8 cellular contexts compared by ENCODE assay signal in genomic region chr10:14648936-14649335, GRCh38.
DNase-seq lines count a peak whose midpoint lies in the region; ATAC-seq and TF ChIP-seq lines count a peak whose summit lies in the region.

No MANE protein-coding gene starts in this region.

- intact Hi-C loops in Right ventricle myocardium superior (cut with DNase I) (no loop called here), upper lobe of right lung (cut with DNase I) (no loop called here), sciatic nerve (cut with DNase I) (no loop called here)

- no peaks in the 10 kb centered on the region for H3K9me3 ChIP-seq in cardiac muscle cell (ENCODE audit: low read depth)
- no peaks in the 10 kb centered on the region for H3K9me3 ChIP-seq in upper lobe of right lung

- H3K36me3 ChIP-seq in cardiac muscle cell, result no peaks in the 10 kb centered on the region
- no peaks in the 10 kb centered on the region for H3K36me3 ChIP-seq in upper lobe of right lung

- peak overlapping the region; percentile 80 for H3K4me3 Mint-ChIP-seq in activated naive CD8-positive, alpha-beta T cell
- no peak overlapping the region for H3K4me3 Mint-ChIP-seq in mesothelial cell of epicardium

- ATAC-seq in Right ventricle myocardium superior (ENCODE audit: poor library complexity) (no peak), upper lobe of right lung (no peak), sciatic nerve (no peak)

- H3K9me3 Mint-ChIP-seq in activated naive CD8-positive, alpha-beta T cell (ENCODE audit: low read depth), result no peaks in the 10 kb centered on the region
- no peaks in the 10 kb centered on the region for H3K9me3 Mint-ChIP-seq in mesothelial cell of epicardium

- H3K4me1 ChIP-seq in cardiac muscle cell (ENCODE audit: low read depth) (peaks cover 32% of the 10 kb centered on the region), upper lobe of right lung (peaks cover 28% of the 10 kb centered on the region)

- H3K27me3 ChIP-seq in cardiac muscle cell (no peaks in the 10 kb centered on the region), upper lobe of right lung (no peaks in the 10 kb centered on the region)

- H3K4me3 ChIP-seq in cardiac muscle cell, result no peak overlapping the region
- no peak overlapping the region for H3K4me3 ChIP-seq in upper lobe of right lung

- H3K36me3 Mint-ChIP-seq in activated naive CD8-positive, alpha-beta T cell, result no peaks in the 10 kb centered on the region
- no peaks in the 10 kb centered on the region for H3K36me3 Mint-ChIP-seq in mesothelial cell of epicardium

- TF ChIP-seq CTCF in cardiac muscle cell (IDR thresholded peaks at IDR 0.05; ENCODE audit: low read depth, low read length) (no peak), mesothelial cell of epicardium (IDR thresholded peaks at IDR 0.05; ENCODE audit: unreplicated experiment) (no peak), upper lobe of right lung (IDR thresholded peaks at IDR 0.05) (no peak)

- no peaks in the 10 kb centered on the region for H3K27me3 Mint-ChIP-seq in activated naive CD8-positive, alpha-beta T cell
- no peaks in the 10 kb centered on the region for H3K27me3 Mint-ChIP-seq in mesothelial cell of epicardium (ENCODE audit: low read depth)

- peak overlapping the region; percentile 95 for H3K27ac Mint-ChIP-seq in activated naive CD8-positive, alpha-beta T cell
- H3K27ac Mint-ChIP-seq in mesothelial cell of epicardium, result peak overlapping the region; percentile 94

- H3K4me1 Mint-ChIP-seq in activated naive CD8-positive, alpha-beta T cell (ENCODE audit: low read depth), result peaks cover 69% of the 10 kb centered on the region
- H3K4me1 Mint-ChIP-seq in mesothelial cell of epicardium, result peaks cover 41% of the 10 kb centered on the region

- DNase-seq in cardiac muscle cell (ENCODE audit: low read depth in 1 of 2, low spot score in 1 of 2), result no peak
- DNase-seq in Right ventricle myocardium superior, result no peak
- DNase-seq in mesothelial cell of epicardium (ENCODE audit: low spot score in 2 of 2, unreplicated experiment in 2 of 2), result no peak
- DNase-seq in upper lobe of right lung, result no peak
- no peak for DNase-seq in DMS53 (lab: John Stamatoyannopoulos, UW)
- no peak for DNase-seq in HUDEP-2 (lab: John Stamatoyannopoulos, UW; ENCODE audit: unreplicated experiment in 76 of 76)
- DNase-seq in sciatic nerve (ENCODE audit: low spot score), result no peak

- peak overlapping the region; percentile 77 for H3K27ac ChIP-seq in cardiac muscle cell
- H3K27ac ChIP-seq in upper lobe of right lung, result peak overlapping the region; percentile 80
